11 cellular contexts compared by ENCODE assay signal in genomic region chr2:6999161-6999877, GRCh38.
DNase-seq lines count a peak whose midpoint lies in the region; ATAC-seq and TF ChIP-seq lines count a peak whose summit lies in the region.
"Had no signal": no experiment of that assay in that cellular context is flagged by ENCODE, and none has a peak within 500 bp of the region (broad histone marks: within the 10 kb centered on the region; RNA-seq: fewer than 3 reads in every experiment).

No MANE protein-coding gene starts in this region.

- H3K4me3 ChIP-seq in HL-60 (replicated peaks; ENCODE audit: insufficient read depth, low read length) (no peak overlapping the region), neutrophil (ENCODE audit: low read depth in 1 of 2, low read length in 1 of 2) (peak overlapping the region in 1 of 2 experiments; percentile 9)

- TF ChIP-seq CTCF in HL-60 (IDR thresholded peaks at IDR 0.05; ENCODE audit: insufficient read depth, low read length) (no peak), neutrophil (IDR thresholded peaks at IDR 0.05) (no peak)

- ATAC-seq in GM18909 (IDR thresholded peaks at IDR 0.05; ENCODE audit: poor library complexity, unreplicated experiment) (peak; percentile 87), HG02610 (IDR thresholded peaks at IDR 0.05; ENCODE audit: unreplicated experiment) (peak; percentile 82)

- H3K9me3 ChIP-seq in neutrophil, result no peaks in the 10 kb centered on the region

- H3K27ac ChIP-seq in HL-60 (replicated peaks) (peak overlapping the region; percentile 70), neutrophil (peak overlapping the region; percentile 76)

- peak; percentile 70 to 94 for DNase-seq in HL-60 (ENCODE audit: low read depth in 1 of 2, low spot score in 1 of 2)
- no peak for DNase-seq in NCI-H345 (lab: John Stamatoyannopoulos, UW)
- DNase-seq in KG1 (lab: John Stamatoyannopoulos, UW), result no peak
- no peak for DNase-seq in ureter (ENCODE audit: low spot score)
- DNase-seq in activated T-cell treated with anti-CD3 and anti-CD28 coated beads for 4 hours, result no peak
- DNase-seq: activated naive CD4-positive, alpha-beta T cell treated with anti-CD3 and anti-CD28 coated beads for 36 hours; mesenchymal stem cell; stimulated activated CD4-positive, alpha-beta T cell treated with anti-CD3 and anti-CD28 coated beads, Interleukin-4, amount 100 ng/mL, for 1 hour had no signal

- no peaks in the 10 kb centered on the region for H3K27me3 ChIP-seq in HL-60 (ENCODE audit: insufficient read depth, poor library complexity, severe bottlenecking)
- H3K27me3 ChIP-seq in neutrophil, result no peaks in the 10 kb centered on the region

- H3K36me3 ChIP-seq in neutrophil, result no peaks in the 10 kb centered on the region

- peaks cover 53 to 59% of the 10 kb centered on the region in 2 experiments for H3K4me1 ChIP-seq in neutrophil (ENCODE audit: control insufficient read depth in 1 of 2, insufficient read depth in 1 of 2, low read depth in 1 of 2, low read length in 1 of 2)

Comparison
In these comparisons a context has a peak if more than half of its experiments do, and no peak if none do; other contexts are left out.
1. DNase-seq: peak in HL-60 (2 of 2); none in NCI-H345 (single experiment), KG1 (single experiment), ureter (single experiment) and activated T-cell treated with anti-CD3 and anti-CD28 coated beads for 4 hours (single experiment).